Comparison of ENCODE assay signal across 10 cellular contexts in the genomic region with DNA sequence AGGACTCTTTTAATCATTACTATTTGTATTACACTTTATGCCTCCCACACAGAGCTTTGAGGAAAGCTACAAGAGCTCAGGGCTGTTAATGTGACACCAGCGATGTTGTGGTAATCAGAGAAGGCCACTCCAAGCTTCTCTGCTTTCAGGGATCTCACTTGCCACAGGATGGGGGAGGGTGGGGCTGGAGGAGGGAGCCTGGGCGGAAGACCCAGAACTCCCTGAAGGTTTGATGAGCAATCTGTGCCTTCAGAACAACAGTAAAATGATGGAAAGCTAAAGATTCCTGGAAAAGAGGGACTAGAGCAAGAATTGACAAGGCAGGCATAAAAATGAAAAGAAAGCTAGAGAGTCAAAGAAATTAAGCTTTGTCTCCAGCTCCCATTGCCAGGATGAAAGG.
DNase-seq lines count a peak whose midpoint lies in the region; ATAC-seq and TF ChIP-seq lines count a peak whose summit lies in the region.
"Had no signal": no experiment of that assay in that cellular context is flagged by ENCODE, and none has a peak within 500 bp of the region (broad histone marks: within the 10 kb centered on the region; RNA-seq: fewer than 3 reads in every experiment).

No MANE protein-coding gene starts in this region.

- no peaks in the 10 kb centered on the region for H3K9me3 Mint-ChIP-seq in endothelial cell (ENCODE audit: unreplicated experiment)

- TF ChIP-seq POLR2A in esophagus muscularis mucosa (IDR thresholded peaks at IDR 0.05; ENCODE audit: low read depth) = no peak

- peak overlapping the region; percentile 74 for H3K27ac Mint-ChIP-seq in endothelial cell (ENCODE audit: unreplicated experiment)

- DNase-seq in DMS 273 treated with DMSO at 0.1 percent for 48 hours (lab: John Stamatoyannopoulos, UW) = peak; percentile 22
- DNase-seq in NCI-H1436 treated with DMSO at 0.1 percent for 48 hours (lab: John Stamatoyannopoulos, UW) = peak; percentile 44
- no peak for DNase-seq in endothelial cell (ENCODE audit: low spot score)
- DNase-seq in substantia nigra (lab: John Stamatoyannopoulos, UW) = no peak
- no peak for DNase-seq in NCI-H146 (lab: John Stamatoyannopoulos, UW)
- DNase-seq in esophagus muscularis mucosa (ENCODE audit: extremely low spot score) = no peak
- DNase-seq: Calu3, MG63 had no signal

- no peak for TF ChIP-seq RAD21 in neural cell (conservative IDR thresholded peaks at IDR 0.05)

- WGBS in esophagus muscularis mucosa = 66% methylated on average over 2 of the region's 2 CpGs

- H3K4me3 ChIP-seq in neural cell (ENCODE audit: low read length) (peak overlapping the region; percentile 21), esophagus muscularis mucosa (no peak overlapping the region)
- H3K4me3 ChIP-seq: MG63 had no signal

- H3K79me2 ChIP-seq in neural cell (replicated peaks; ENCODE audit: insufficient read depth, low read length) = peaks cover 16% of the 10 kb centered on the region

- H3K4me1 Mint-ChIP-seq in endothelial cell (ENCODE audit: unreplicated experiment) = peaks cover 59% of the 10 kb centered on the region

- H3K27me3 Mint-ChIP-seq in endothelial cell (ENCODE audit: unreplicated experiment) = no peaks in the 10 kb centered on the region

- H3K4me1 ChIP-seq in esophagus muscularis mucosa = peaks cover 10 to 51% (median 42%) of the 10 kb centered on the region in 4 donors

- H3K9ac ChIP-seq in neural cell (ENCODE audit: low read length) = no peak overlapping the region

- no peak overlapping the region for H2AFZ ChIP-seq in neural cell (ENCODE audit: low read depth, low read length)

- no peaks in the 10 kb centered on the region for H3F3A ChIP-seq in neural cell (ENCODE audit: insufficient read depth, low read length, poor library complexity, severe bottlenecking)

- intact Hi-C loops in esophagus muscularis mucosa (cut with DNase I) = no loop called here

- H4K20me1 ChIP-seq in neural cell (ENCODE audit: insufficient read depth) = no peaks in the 10 kb centered on the region

- H3K4me3 Mint-ChIP-seq in endothelial cell (ENCODE audit: unreplicated experiment) = no peak overlapping the region

- H3K27me3 ChIP-seq in neural cell (ENCODE audit: insufficient read depth, low read depth, low read length) (no peaks in the 10 kb centered on the region), esophagus muscularis mucosa (no peaks in the 10 kb centered on the region)
- H3K27me3 ChIP-seq: MG63 had no signal

- H3K9me3 ChIP-seq in neural cell (ENCODE audit: low read length) (no peaks in the 10 kb centered on the region), esophagus muscularis mucosa (no peaks in the 10 kb centered on the region)
- H3K9me3 ChIP-seq: MG63 had no signal

- peaks cover 6% of the 10 kb centered on the region for H3K36me3 Mint-ChIP-seq in endothelial cell (ENCODE audit: low read depth, unreplicated experiment)

- no peaks in the 10 kb centered on the region for H3K9me2 ChIP-seq in neural cell (ENCODE audit: insufficient read depth, low read length)

- no peak for ATAC-seq in GM18517 (IDR thresholded peaks at IDR 0.05; ENCODE audit: unreplicated experiment)

- TF ChIP-seq EP300 in neural cell (conservative IDR thresholded peaks at IDR 0.05; ENCODE audit: poor library complexity, severe bottlenecking) = no peak
- TF ChIP-seq EP300 in esophagus muscularis mucosa (IDR thresholded peaks at IDR 0.05) = no peak

- no peaks in the 10 kb centered on the region for H3K36me3 ChIP-seq in neural cell (ENCODE audit: insufficient read depth, low read length)
- H3K36me3 ChIP-seq in esophagus muscularis mucosa = no peaks in the 10 kb centered on the region
- H3K36me3 ChIP-seq: MG63 had no signal

- no peak for TF ChIP-seq CTCF in endothelial cell (IDR thresholded peaks at IDR 0.05; ENCODE audit: unreplicated experiment)
- no peak for TF ChIP-seq CTCF in neural cell (IDR thresholded peaks at IDR 0.05; ENCODE audit: poor library complexity, severe bottlenecking)
- no peak for TF ChIP-seq CTCF in esophagus muscularis mucosa (IDR thresholded peaks at IDR 0.05)

- H3K27ac ChIP-seq in neural cell (ENCODE audit: low read length) (no peak overlapping the region), substantia nigra (ENCODE audit: low read depth, low read length, poor library complexity, severe bottlenecking) (no peak overlapping the region), esophagus muscularis mucosa (replicated peaks in 1 of 4) (no peak overlapping the region)

- no peak overlapping the region for H3K4me2 ChIP-seq in neural cell (ENCODE audit: low read length)

TF ChIP-seq in neural cell, 6 proteins besides CTCF, POLR2A, EP300 and RAD21:
- TF ChIP-seq MXI1 (conservative IDR thresholded peaks at IDR 0.05; ENCODE audit: poor library complexity, severe bottlenecking) = no peak

Comparison
In these comparisons a context has a peak if more than half of its experiments do, and no peak if none do; other contexts are left out.
1. DNase-seq: peak in DMS 273 treated with DMSO at 0.1 percent for 48 hours (single experiment) and NCI-H1436 treated with DMSO at 0.1 percent for 48 hours (single experiment); none in endothelial cell (single experiment), substantia nigra (0 of 49), NCI-H146 (single experiment) and esophagus muscularis mucosa (single experiment).